ENCODE assay signal across 8 cellular contexts in genomic region chr2:120252207-120253020, GRCh38. TPM values are rescaled to one million over a fixed set of nuclear protein-coding genes. Genes with fewer than 3 reads are reported as not detected.
DNase-seq lines count a peak whose midpoint lies in the region; ATAC-seq and TF ChIP-seq lines count a peak whose summit lies in the region.

RALB (plus strand) TSS chr2:120252852; CDS start chr2:120278665, 25,813 bp downstream.

- TF ChIP-seq POLR2A in GM18951 (IDR thresholded peaks at IDR 0.05; ENCODE audit: extremely low read depth, insufficient read depth, insufficient read length): peak; percentile 81
- peak in 1 of 3 donors; percentile 54 for TF ChIP-seq POLR2A in spleen (IDR thresholded peaks at IDR 0.05)

- H3K36me3 Mint-ChIP-seq in activated B cell treated with CpG ODN at 0.5 μM for 24 hours (ENCODE audit: low read depth) (peaks cover 14% of the 10 kb centered on the region), immature natural killer cell (no peaks in the 10 kb centered on the region)

- H3K27ac Mint-ChIP-seq in activated B cell treated with CpG ODN at 0.5 μM for 24 hours: peak within 1 kb of the TSS; percentile 94
- H3K27ac Mint-ChIP-seq in immature natural killer cell: peak within 1 kb of the TSS; percentile 91 to 99 (median 96)

- peak; percentile 92 for ATAC-seq in HG03196 (IDR thresholded peaks at IDR 0.05; ENCODE audit: unreplicated experiment)
- peak; percentile 94 for ATAC-seq in activated B cell treated with CpG ODN at 0.5 μM for 24 hours (ENCODE audit: low read depth)

- H3K9me3 ChIP-seq in spleen: no peaks in the 10 kb centered on the region

- WGBS in spleen, 5 donors: 0 to 2% (median 1%) methylated on average over 49 to 71 of the region's 71 CpGs

- H3K4me3 ChIP-seq in spleen: peak within 1 kb of the TSS; percentile 67 to 95 (median 90)

- intact Hi-C loops in activated B cell treated with CpG ODN at 0.5 μM for 24 hours (cut with micrococcal nuclease) (loop anchor here (1.0 to 2.0 kb wide), 9 partner anchors 15 to 573 kb away; partner anchors contain the start of genes EPB41L5, PTPN4, TMEM177 and TMEM185B), spleen (cut with DNase I; ENCODE audit: low total_unique reads) (no loop called here)

- POLR2A ChIA-PET in activated B cell treated with CpG ODN at 0.5 μM for 24 hours (lab: Charles Lee): interaction anchor here (0.7 to 3.6 kb wide), 19 partner anchors 9 to 1953 kb away, joined by 3 to 37 read pairs (median 5); partner anchors contain the start of genes C2orf76, DBI, EPB41L5 and PTPN4

- TF ChIP-seq CTCF in activated B cell treated with CpG ODN at 0.5 μM for 24 hours (IDR thresholded peaks at IDR 0.05) (no peak), spleen (IDR thresholded peaks at IDR 0.05 in 8 of 11, conservative IDR thresholded peaks at IDR 0.05 in 3 of 11) (peak in 1 of 11 experiments; percentile 5)

- in situ Hi-C loops in GM18951 (cut with MboI; ENCODE audit: low sequenced_read_pairs, unreplicated experiment): no loop called here

- CTCF ChIA-PET in activated B cell treated with CpG ODN at 0.5 μM for 24 hours (lab: Charles Lee): interaction anchor here (0.8 to 2.5 kb wide), 4 partner anchors 29 to 78 kb away, joined by 4 to 14 read pairs (median 4); partner anchors contain the start of gene TMEM185B

- no peaks in the 10 kb centered on the region for H3K27me3 ChIP-seq in spleen (replicated peaks in 1 of 7)

- peak; percentile 99 for DNase-seq in AG08395 (ENCODE audit: low spot score)
- DNase-seq in NCI-H345 (lab: John Stamatoyannopoulos, UW): peak; percentile 99
- peak; percentile 98 for DNase-seq in activated B cell treated with CpG ODN at 0.5 μM for 24 hours
- DNase-seq in caudate nucleus (lab: John Stamatoyannopoulos, UW): peak; percentile 86 to 100 (median 98)
- peak; percentile 98 to 99 (median 99) for DNase-seq in immature natural killer cell
- peak; percentile 100 for DNase-seq in spleen

- H3K4me1 Mint-ChIP-seq in activated B cell treated with CpG ODN at 0.5 μM for 24 hours: peaks cover 63% of the 10 kb centered on the region
- peaks cover 42 to 52% of the 10 kb centered on the region in 2 donors for H3K4me1 Mint-ChIP-seq in immature natural killer cell

- H3K27ac ChIP-seq in caudate nucleus (ENCODE audit: low read depth, low read length) (peak within 1 kb of the TSS; percentile 41), spleen (peak within 1 kb of the TSS; percentile 57 to 100 (median 97))

- peaks cover 18 to 69% (median 48%) of the 10 kb centered on the region in 6 donors for H3K4me1 ChIP-seq in spleen

- H3K9me3 Mint-ChIP-seq in activated B cell treated with CpG ODN at 0.5 μM for 24 hours: no peaks in the 10 kb centered on the region
- H3K9me3 Mint-ChIP-seq in immature natural killer cell: no peaks in the 10 kb centered on the region

- H3K36me3 ChIP-seq in spleen: no peaks in the 10 kb centered on the region

- peaks cover 3% of the 10 kb centered on the region for H3K27me3 Mint-ChIP-seq in activated B cell treated with CpG ODN at 0.5 μM for 24 hours
- H3K27me3 Mint-ChIP-seq in immature natural killer cell (ENCODE audit: low read depth in 3 of 3): peaks cover 6 to 11% (median 11%) of the 10 kb centered on the region in 3 donors

- H3K4me3 Mint-ChIP-seq in activated B cell treated with CpG ODN at 0.5 μM for 24 hours: peak within 1 kb of the TSS; percentile 99
- H3K4me3 Mint-ChIP-seq in immature natural killer cell: peak within 1 kb of the TSS; percentile 97 to 100 (median 100)

RNA-seq across cellular contexts. Expression of gene RALB, which starts in this region (rescaled TPM):
- total RNA-seq in activated B cell treated with CpG ODN at 0.5 μM for 24 hours (29.9 and 33.4 TPM in 2 replicates), spleen (100 to 1,000 TPM in 3 of 7 donors, 10 to 100 TPM in 4; 67.2 to 126 (median 96.3) TPM)
- polyA plus RNA-seq in immature natural killer cell (10 to 100 TPM; 47.7 to 55.1 (median 54.2) TPM), spleen (10 to 100 TPM; 26.6 to 61.5 (median 38.0) TPM)

Comparison
In these comparisons a context has a peak if more than half of its experiments do, and no peak if none do; other contexts are left out.
1. Peak in every context shown above with its lines: DNase-seq, ATAC-seq, H3K4me3 ChIP-seq and H3K27ac ChIP-seq.